Comparison of ENCODE assay signal across 14 cellular contexts in genomic region chr17:31678431-31678830, GRCh38.
DNase-seq lines count a peak whose midpoint lies in the region; ATAC-seq and TF ChIP-seq lines count a peak whose summit lies in the region.
"Had no signal": no experiment of that assay in that cellular context is flagged by ENCODE, and none has a peak within 500 bp of the region (broad histone marks: within the 10 kb centered on the region; RNA-seq: fewer than 3 reads in every experiment).

No MANE protein-coding gene starts in this region.

- no peaks in the 10 kb centered on the region for H3K27me3 ChIP-seq in fibroblast of lung (ENCODE audit: control insufficient read depth, insufficient read depth, low read length)

- no peaks in the 10 kb centered on the region for H3K79me2 ChIP-seq in fibroblast of lung (ENCODE audit: control insufficient read depth, insufficient read depth, low read length)

- H4K20me1 ChIP-seq in fibroblast of lung (ENCODE audit: control insufficient read depth, extremely low read depth, insufficient read depth, low read length) = no peaks in the 10 kb centered on the region

- H3K4me2 ChIP-seq in fibroblast of lung (ENCODE audit: extremely low read depth, insufficient read depth, low read length) = no peak overlapping the region
- H3K4me2 ChIP-seq: A549 had no signal

- in situ Hi-C loops in GM13977 (cut with MboI; ENCODE audit: low pct_unique_long_range_greater_than_20kb, low sequenced_read_pairs, unreplicated experiment) = no loop called here

- no peaks in the 10 kb centered on the region for H3K36me3 ChIP-seq in fibroblast of lung (ENCODE audit: control insufficient read depth, insufficient read depth, low read length)

- H3K4me1 ChIP-seq in fibroblast of lung (ENCODE audit: control insufficient read depth, extremely low read depth, insufficient read depth, low read length) = peaks cover 3% of the 10 kb centered on the region
- H3K4me1 ChIP-seq: A549 had no signal

- TF ChIP-seq CTCF in fibroblast of lung (conservative IDR thresholded peaks at IDR 0.05 in 1 of 2, IDR thresholded peaks at IDR 0.05 in 1 of 2; ENCODE audit: low read depth in 1 of 2, low read length in 2 of 2) = no peak
- no peak for TF ChIP-seq CTCF in GM13977 (IDR thresholded peaks at IDR 0.05; ENCODE audit: extremely low read depth, insufficient read depth, missing control alignments)

- H3K9me3 ChIP-seq in fibroblast of lung (ENCODE audit: control insufficient read depth, insufficient read depth, low read depth, low read length) = no peaks in the 10 kb centered on the region
- H3K9me3 ChIP-seq: A549 had no signal

- ATAC-seq in HG03342 (IDR thresholded peaks at IDR 0.05; ENCODE audit: unreplicated experiment) = no peak

- peak; percentile 14 to 16 for DNase-seq in NOMO-1 (lab: John Stamatoyannopoulos, UW; ENCODE audit: unreplicated experiment in 2 of 2)
- DNase-seq in NOMO-1 treated with dmso at 0.1 percent for 144 hours (lab: John Stamatoyannopoulos, UW; ENCODE audit: unreplicated experiment) = no peak
- peak; percentile 91 for DNase-seq in NCI-H1694 (lab: John Stamatoyannopoulos, UW)
- DNase-seq in fibroblast of lung (ENCODE audit: low read depth in 2 of 2) = peak; percentile 28 to 44
- DNase-seq in skeletal muscle cell (ENCODE audit: low read depth) = peak; percentile 59
- DNase-seq in activated gamma-delta T cell (lab: John Stamatoyannopoulos, UW) = no peak
- no peak for DNase-seq in GM13977 (ENCODE audit: low spot score)
- DNase-seq: activated T-cell treated with anti-CD3 and anti-CD28 coated beads, Interleukin-2, amount 50 U/mL, for 24 hours; amygdala; dermis blood vessel endothelial cell; NCI-H345; SHP77 had no signal

- H3K27ac ChIP-seq in fibroblast of lung (ENCODE audit: insufficient read depth, low read length) = no peak overlapping the region
- H3K27ac ChIP-seq: A549 had no signal

- H3K4me3 ChIP-seq in fibroblast of lung (replicated peaks in 1 of 4; ENCODE audit: control extremely low read depth in 1 of 4, insufficient read depth in 1 of 4, low read depth in 3 of 4, low read length in 4 of 4) = no peak overlapping the region
- no peak overlapping the region for H3K4me3 ChIP-seq in skeletal muscle cell (ENCODE audit: low read depth, low read length)
- H3K4me3 ChIP-seq: A549 had no signal

- no peak overlapping the region for H3K9ac ChIP-seq in fibroblast of lung (ENCODE audit: insufficient read depth, low read length)

- H2AFZ ChIP-seq in fibroblast of lung (ENCODE audit: low read length) = no peak overlapping the region

Comparison
In these comparisons a context has a peak if more than half of its experiments do, and no peak if none do; other contexts are left out.
1. DNase-seq: peak in NOMO-1 (2 of 2), NCI-H1694 (single experiment), fibroblast of lung (2 of 2) and skeletal muscle cell (single experiment); none in NOMO-1 treated with dmso at 0.1 percent for 144 hours (single experiment), activated gamma-delta T cell (single experiment) and GM13977 (single experiment).